In genomic region chr2:10515887-10516286, GRCh38 we compare ENCODE assay signal across 20 cellular contexts.
"Had no signal": no experiment of that assay in that cellular context is flagged by ENCODE, and none has a peak within 500 bp of the region (broad histone marks: within the 10 kb centered on the region; RNA-seq: fewer than 3 reads in every experiment).

No MANE protein-coding gene starts in this region.

- H3K4me3 ChIP-seq: adrenal gland, body of pancreas, colonic mucosa, right atrium auricular region, tibial nerve had no signal

- ATAC-seq: activated T-cell treated with anti-CD3 and anti-CD28 coated beads, Interleukin-2, amount 50 U/mL, for 72 hours; body of pancreas; left colon; naive thymus-derived CD4-positive, alpha-beta T cell; T-helper 17 cell had no signal

- H3K27ac ChIP-seq: adrenal gland, body of pancreas, colonic mucosa, right atrium auricular region, tibial nerve had no signal

- H3K36me3 ChIP-seq: adrenal gland, colonic mucosa, right atrium auricular region, tibial nerve had no signal

- FAIRE-seq: kidney had no signal

- DNase-seq: activated CD4-positive, alpha-beta T cell treated with anti-CD3 and anti-CD28 coated beads for 4 hours; activated CD4-positive, alpha-beta T cell treated with anti-CD3 and anti-CD28 coated beads, Interleukin-2, amount 50 U/mL, for 4 hours; activated CD4-positive, CD25-positive, alpha-beta regulatory T cell; activated naive CD4-positive, alpha-beta T cell treated with Interleukin-2 at 50 U/mL for 16 hours; activated T-cell treated with anti-CD3 and anti-CD28 coated beads for 4 hours; activated T-cell treated with anti-CD3 and anti-CD28 coated beads, Interleukin-2, amount 50 U/mL, for 72 hours; body of pancreas; colonic mucosa; effector CD8-positive, alpha-beta T cell; hippocampal formation; kidney; left colon; midbrain; naive thymus-derived CD4-positive, alpha-beta T cell; stimulated activated naive CD4-positive, alpha-beta T cell; T-helper 17 cell; T1000 had no signal

- H3K4me1 ChIP-seq: adrenal gland, body of pancreas, colonic mucosa, right atrium auricular region, tibial nerve had no signal

- H3K27me3 ChIP-seq: adrenal gland, body of pancreas, colonic mucosa, right atrium auricular region, tibial nerve had no signal

- H3K9me3 ChIP-seq: colonic mucosa had no signal
